In the genomic region with DNA sequence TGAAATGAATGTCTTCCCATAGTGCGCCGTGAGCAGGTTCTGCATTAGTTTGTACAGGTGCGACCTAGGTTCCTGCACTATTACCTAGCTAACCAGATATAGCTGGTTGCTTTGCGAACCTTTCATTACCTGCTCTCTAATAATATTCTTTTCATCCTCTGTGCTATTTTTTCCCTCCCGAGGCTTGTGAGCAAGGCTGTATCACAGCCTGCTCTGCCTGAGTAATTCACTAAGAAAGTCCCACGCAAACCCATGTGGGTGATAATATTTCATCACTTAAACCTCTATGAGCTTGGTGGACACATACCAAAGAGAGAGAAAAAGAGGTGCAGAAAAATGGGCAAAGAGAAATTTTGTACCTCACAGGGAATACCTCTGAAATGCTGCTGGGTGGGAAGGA, we compare ENCODE assay signal across 2 cellular contexts.
TF ChIP-seq lines count a peak whose summit lies in the region.

No MANE protein-coding gene starts in this region.

TF ChIP-seq in SK-N-SH, 30 proteins besides CTCF, POLR2A, EP300 and RAD21 (continued from another document):
- no peak for TF ChIP-seq USF1 (IDR thresholded peaks at IDR 0.05; ENCODE audit: borderline replicate concordance, low read depth)
- TF ChIP-seq ELF1 (IDR thresholded peaks at IDR 0.05), result no peak
- no peak for TF ChIP-seq RFX5 (IDR thresholded peaks at IDR 0.05; ENCODE audit: low read length)
- no peak for TF ChIP-seq CHD2 (IDR thresholded peaks at IDR 0.05; ENCODE audit: low read length, partially characterized antibody)
- TF ChIP-seq, protein P1, sequence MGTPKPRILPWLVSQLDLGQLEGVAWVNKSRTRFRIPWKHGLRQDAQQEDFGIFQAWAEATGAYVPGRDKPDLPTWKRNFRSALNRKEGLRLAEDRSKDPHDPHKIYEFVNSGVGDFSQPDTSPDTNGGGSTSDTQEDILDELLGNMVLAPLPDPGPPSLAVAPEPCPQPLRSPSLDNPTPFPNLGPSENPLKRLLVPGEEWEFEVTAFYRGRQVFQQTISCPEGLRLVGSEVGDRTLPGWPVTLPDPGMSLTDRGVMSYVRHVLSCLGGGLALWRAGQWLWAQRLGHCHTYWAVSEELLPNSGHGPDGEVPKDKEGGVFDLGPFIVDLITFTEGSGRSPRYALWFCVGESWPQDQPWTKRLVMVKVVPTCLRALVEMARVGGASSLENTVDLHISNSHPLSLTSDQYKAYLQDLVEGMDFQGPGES (IDR thresholded peaks at IDR 0.05; ENCODE audit: low read depth, low read length), result no peak
- no peak for TF ChIP-seq FOSL2 (IDR thresholded peaks at IDR 0.05; ENCODE audit: borderline replicate concordance, low read depth)
- no peak for TF ChIP-seq EZH2phosphoT487 (IDR thresholded peaks at IDR 0.05; ENCODE audit: borderline replicate concordance, low read depth)
- no peak for TF ChIP-seq JUND (IDR thresholded peaks at IDR 0.05)

TF ChIP-seq in SK-N-SH treated with all-trans-retinoic acid at 6 μM for 48 hours, 23 proteins besides CTCF, POLR2A, EP300 and RAD21 (continued from another document):
- TF ChIP-seq, protein P2, sequence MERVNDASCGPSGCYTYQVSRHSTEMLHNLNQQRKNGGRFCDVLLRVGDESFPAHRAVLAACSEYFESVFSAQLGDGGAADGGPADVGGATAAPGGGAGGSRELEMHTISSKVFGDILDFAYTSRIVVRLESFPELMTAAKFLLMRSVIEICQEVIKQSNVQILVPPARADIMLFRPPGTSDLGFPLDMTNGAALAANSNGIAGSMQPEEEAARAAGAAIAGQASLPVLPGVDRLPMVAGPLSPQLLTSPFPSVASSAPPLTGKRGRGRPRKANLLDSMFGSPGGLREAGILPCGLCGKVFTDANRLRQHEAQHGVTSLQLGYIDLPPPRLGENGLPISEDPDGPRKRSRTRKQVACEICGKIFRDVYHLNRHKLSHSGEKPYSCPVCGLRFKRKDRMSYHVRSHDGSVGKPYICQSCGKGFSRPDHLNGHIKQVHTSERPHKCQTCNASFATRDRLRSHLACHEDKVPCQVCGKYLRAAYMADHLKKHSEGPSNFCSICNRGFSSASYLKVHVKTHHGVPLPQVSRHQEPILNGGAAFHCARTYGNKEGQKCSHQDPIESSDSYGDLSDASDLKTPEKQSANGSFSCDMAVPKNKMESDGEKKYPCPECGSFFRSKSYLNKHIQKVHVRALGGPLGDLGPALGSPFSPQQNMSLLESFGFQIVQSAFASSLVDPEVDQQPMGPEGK (CRISPR knock-in tag; IDR thresholded peaks at IDR 0.05; ENCODE audit: borderline replicate concordance), result no peak
- TF ChIP-seq ARNTL (CRISPR knock-in tag; IDR thresholded peaks at IDR 0.05; ENCODE audit: borderline replicate concordance, low read depth) (no peak), ESRRG (CRISPR knock-in tag; IDR thresholded peaks at IDR 0.05) (no peak), PPARA (CRISPR knock-in tag; IDR thresholded peaks at IDR 0.05; ENCODE audit: borderline replicate concordance) (no peak), ZNF70 (CRISPR knock-in tag; IDR thresholded peaks at IDR 0.05) (no peak), CREB5 (CRISPR knock-in tag; IDR thresholded peaks at IDR 0.05; ENCODE audit: low read depth) (no peak), GLIS3 (CRISPR knock-in tag; IDR thresholded peaks at IDR 0.05) (no peak), ZNF565 (CRISPR knock-in tag; conservative IDR thresholded peaks at IDR 0.05; ENCODE audit: low read depth) (no peak)
